In genomic region chr4:82431831-82432230, GRCh38 we compare ENCODE assay signal across 8 cellular contexts. TPM values are rescaled to one million over a fixed set of nuclear protein-coding genes. Genes with fewer than 3 reads are reported as not detected.
DNase-seq lines count a peak whose midpoint lies in the region; ATAC-seq, FAIRE-seq and TF ChIP-seq lines count a peak whose summit lies in the region.
"Had no signal": no experiment of that assay in that cellular context is flagged by ENCODE, and none has a peak within 500 bp of the region (broad histone marks: within the 10 kb centered on the region; RNA-seq: fewer than 3 reads in every experiment).

No MANE protein-coding gene starts in this region.

- H3K4me2 ChIP-seq in OCI-LY1 (ENCODE audit: low read length) (peak overlapping the region; percentile 86), H1 (ENCODE audit: insufficient read depth in 1 of 2, low read depth in 2 of 2, low read length in 2 of 2) (peak overlapping the region; percentile 80 to 84), osteoblast (ENCODE audit: insufficient read depth, low read length) (peak overlapping the region; percentile 94)

- peak overlapping the region; percentile 99 for H3K9ac ChIP-seq in OCI-LY1 (ENCODE audit: low read length)
- no peak overlapping the region for H3K9ac ChIP-seq in H1 (replicated peaks in 1 of 4; ENCODE audit: extremely low read depth in 1 of 4, low read depth in 3 of 4, low read length in 3 of 4)

- no peak overlapping the region for H4K8ac ChIP-seq in H1 (ENCODE audit: extremely low read depth, insufficient read depth, low read length)

- H3K27me3 ChIP-seq in OCI-LY1 (ENCODE audit: insufficient read depth, low read length), result no peaks in the 10 kb centered on the region
- H3K27me3 ChIP-seq in H1 (replicated peaks in 1 of 4; ENCODE audit: control insufficient read depth in 3 of 4, extremely low read depth in 1 of 4, insufficient read depth in 3 of 4, low read length in 3 of 4), result no peaks in the 10 kb centered on the region
- no peaks in the 10 kb centered on the region for H3K27me3 ChIP-seq in osteoblast (ENCODE audit: insufficient read depth, low read length)

- peak overlapping the region; percentile 99 for H3K4me3 ChIP-seq in GM12865 (ENCODE audit: low read depth, low read length)
- peak overlapping the region; percentile 99 for H3K4me3 ChIP-seq in OCI-LY1 (ENCODE audit: low read depth, low read length, poor library complexity, severe bottlenecking)
- H3K4me3 ChIP-seq in H1 (ENCODE audit: extremely low read depth in 1 of 4, insufficient read depth in 2 of 4, low read depth in 3 of 4, low read length in 4 of 4), result peak overlapping the region; percentile 23 to 95 (median 59); a peak in 5 of 8 replicates
- H3K4me3 ChIP-seq in osteoblast (ENCODE audit: insufficient read depth, low read length), result peak overlapping the region; percentile 98

- no peak overlapping the region for H3K18ac ChIP-seq in H1 (ENCODE audit: extremely low read depth, low read length)

- H3K56ac ChIP-seq in H1 (replicated peaks; ENCODE audit: insufficient read length, low read depth, low read length), result no peak overlapping the region

- no peak for ATAC-seq in GM18861 (IDR thresholded peaks at IDR 0.05; ENCODE audit: unreplicated experiment)

- no peaks in the 10 kb centered on the region for H3K9me3 ChIP-seq in OCI-LY1 (ENCODE audit: low read length)
- no peaks in the 10 kb centered on the region for H3K9me3 ChIP-seq in H1 (ENCODE audit: insufficient read depth in 2 of 2, low read depth in 1 of 2, low read length in 1 of 2)
- no peaks in the 10 kb centered on the region for H3K9me3 ChIP-seq in osteoblast (ENCODE audit: low read depth, low read length)

- no peak overlapping the region for H2BK12ac ChIP-seq in H1 (ENCODE audit: low read depth, low read length)

- TF ChIP-seq EP300 in H1 (IDR thresholded peaks at IDR 0.05; ENCODE audit: borderline replicate concordance in 1 of 2, low read depth in 2 of 2, low read length in 2 of 2), result no peak

- no peak overlapping the region for H2AFZ ChIP-seq in OCI-LY1 (ENCODE audit: low read length)
- no peak overlapping the region for H2AFZ ChIP-seq in H1 (ENCODE audit: low read length)
- H2AFZ ChIP-seq in osteoblast (ENCODE audit: low read length), result no peak overlapping the region

- H2BK20ac ChIP-seq in H1 (ENCODE audit: low read length), result no peak overlapping the region

- no peak overlapping the region for H2AK5ac ChIP-seq in H1 (ENCODE audit: low read depth, low read length)

- DNase-seq in GM12865 (ENCODE audit: low read depth) (no peak), H1 (ENCODE audit: low read depth in 1 of 2, low spot score in 2 of 2) (no peak), osteoblast (ENCODE audit: insufficient read length, low spot score, missing footprints) (no peak), caudate nucleus (lab: John Stamatoyannopoulos, UW) (no peak), inferior parietal cortex (ENCODE audit: extremely low spot score) (no peak)
- DNase-seq: NCI-H1417 treated with DMSO at 0.1 percent for 48 hours had no signal

- no peak for TF ChIP-seq POLR2A in H1 (IDR thresholded peaks at IDR 0.05; ENCODE audit: control extremely low read depth in 1 of 2, low read depth in 2 of 2, low read length in 2 of 2)

- no peak overlapping the region for H2BK15ac ChIP-seq in H1 (ENCODE audit: low read length)

- CTCF ChIA-PET in H1 (lab: Charles Lee; ENCODE audit: partially characterized antibody), result no interaction called here

- H3K79me2 ChIP-seq in OCI-LY1 (ENCODE audit: insufficient read depth, low read length), result peaks cover 80% of the 10 kb centered on the region
- H3K79me2 ChIP-seq in H1 (ENCODE audit: control insufficient read depth in 1 of 2, insufficient read depth in 2 of 2, low read length in 2 of 2), result peaks cover 84 to 93% of the 10 kb centered on the region in 2 experiments
- H3K79me2 ChIP-seq in osteoblast (ENCODE audit: insufficient read depth, low read length), result peaks cover 88% of the 10 kb centered on the region

- 88% methylated on average over 4 of the region's 4 CpGs; no CpG with 5 or more reads in 1 of the 2 experiments for WGBS in H1 (ENCODE audit: extremely low coverage in 1 of 2, insufficient coverage in 1 of 2, insufficient read length in 1 of 2, insufficient replicate concordance in 2 of 2, low coverage in 1 of 2, low lambda C conversion rate in 2 of 2, missing lambda C conversion rate in 1 of 2), 2 experiments

- no peak overlapping the region for H4K5ac ChIP-seq in H1 (ENCODE audit: insufficient read length, low read depth, low read length)

- no peaks in the 10 kb centered on the region for H3K9me2 ChIP-seq in OCI-LY1 (ENCODE audit: low read depth, low read length)

- H3K4ac ChIP-seq in H1 (replicated peaks; ENCODE audit: insufficient read length, low read depth, low read length), result no peak overlapping the region

- TF ChIP-seq RAD21 in H1 (IDR thresholded peaks at IDR 0.05 in 1 of 2, conservative IDR thresholded peaks at IDR 0.05 in 1 of 2; ENCODE audit: low read depth in 2 of 2, low read length in 2 of 2), result no peak

- peaks cover 58% of the 10 kb centered on the region for H3K36me3 ChIP-seq in OCI-LY1 (ENCODE audit: insufficient read depth, low read length)
- H3K36me3 ChIP-seq in H1 (ENCODE audit: control insufficient read depth in 2 of 4, insufficient read depth in 4 of 4, low read length in 3 of 4), result peaks cover 9 to 29% (median 14%) of the 10 kb centered on the region in 4 experiments
- peaks cover 18% of the 10 kb centered on the region for H3K36me3 ChIP-seq in osteoblast (ENCODE audit: insufficient read depth, low read length)

- no peak overlapping the region for H3K14ac ChIP-seq in H1 (ENCODE audit: insufficient read length)

- no peak overlapping the region for H3K23ac ChIP-seq in H1 (ENCODE audit: insufficient read length)

- H3K23me2 ChIP-seq in H1 (ENCODE audit: low read depth, low read length), result peaks cover 3% of the 10 kb centered on the region

- H3K79me1 ChIP-seq in H1 (ENCODE audit: low read depth, low read length), result peaks cover 3% of the 10 kb centered on the region; the same call in 1 of the 2 replicates

- H4K20me1 ChIP-seq in OCI-LY1 (ENCODE audit: insufficient read depth, low read length) (peaks cover 13% of the 10 kb centered on the region), H1 (replicated peaks in 1 of 2; ENCODE audit: control insufficient read depth in 1 of 2, insufficient read depth in 2 of 2, low read length in 2 of 2) (peaks cover 35 to 38% of the 10 kb centered on the region in 2 experiments), osteoblast (ENCODE audit: insufficient read depth, low read length) (peaks cover 41% of the 10 kb centered on the region)

- no peak for FAIRE-seq in H1 (lab: Jason Lieb, UNC)

- TF ChIP-seq CTCF in GM12865 (IDR thresholded peaks at IDR 0.05; ENCODE audit: insufficient read depth, low read depth, low read length, missing control alignments) (no peak), OCI-LY1 (IDR thresholded peaks at IDR 0.05; ENCODE audit: low read length) (no peak), H1 (IDR thresholded peaks at IDR 0.05; ENCODE audit: control extremely low read depth in 1 of 3, insufficient read depth in 1 of 3, low read depth in 1 of 3, low read length in 3 of 3) (no peak), osteoblast (IDR thresholded peaks at IDR 0.05; ENCODE audit: extremely low read depth, low read depth, low read length) (no peak)

- POLR2A ChIA-PET in H1 (lab: Charles Lee; ENCODE audit: partially characterized antibody), result interaction anchor here (0.6 to 7.3 kb wide), 17 partner anchors 9 to 272 kb away, joined by 3 to 126 read pairs (median 5); partner anchors contain the start of gene HNRNPD

- H3K4me1 ChIP-seq in OCI-LY1 (ENCODE audit: insufficient read depth, low read length, severe bottlenecking), result peaks cover 37% of the 10 kb centered on the region
- peaks cover 0 to 4% (median 1%) of the 10 kb centered on the region in 4 experiments; a peak in 3 of 7 replicates for H3K4me1 ChIP-seq in H1 (replicated peaks in 1 of 4; ENCODE audit: control insufficient read depth in 3 of 4, insufficient read depth in 4 of 4, low read length in 3 of 4)
- H3K4me1 ChIP-seq in osteoblast (ENCODE audit: insufficient read depth, low read length), result peaks cover 24% of the 10 kb centered on the region

- no peak overlapping the region for H2BK120ac ChIP-seq in H1 (replicated peaks; ENCODE audit: low read depth, low read length)

- no peak overlapping the region for H2BK5ac ChIP-seq in H1 (ENCODE audit: low read depth, low read length)

- no peak overlapping the region for H3K27ac ChIP-seq in OCI-LY1 (ENCODE audit: low read depth, low read length, poor library complexity, severe bottlenecking)
- H3K27ac ChIP-seq in H1 (ENCODE audit: low read depth, low read length), result no peak overlapping the region
- no peak overlapping the region for H3K27ac ChIP-seq in osteoblast (ENCODE audit: low read depth, low read length)
- H3K27ac ChIP-seq in caudate nucleus (ENCODE audit: low read depth, low read length), result no peak overlapping the region

- H3F3A ChIP-seq in OCI-LY1 (ENCODE audit: insufficient read depth, low read length), result peaks cover 4% of the 10 kb centered on the region; the same call in 1 of the 2 replicates

- no peak overlapping the region for H4K91ac ChIP-seq in H1 (replicated peaks; ENCODE audit: insufficient read length, low read length)

RNA-seq across cellular contexts. Expression of gene ENOPH1, which starts 1.4 kb away (rescaled TPM):
- total RNA-seq in H1 (2021; fragmentation: NEBNext Ultra II Directional; extraction: Animal tissue kit (Norgen Biotek cat#: 25700)), result 83.0 and 89.3 TPM in 2 replicates
- 19.7 and 25.1 TPM in 2 replicates for polyA plus RNA-seq in H1 (2011; rRNA removed)
- 34.9 TPM for polyA plus RNA-seq in H1 (2011; cell fraction: cytosol; rRNA removed)
- polyA plus RNA-seq in H1 (2011; cell fraction: nucleus; rRNA removed), result 22.6 TPM
- 61.7 to 75.0 TPM (median 64.4 TPM) in 4 replicates for polyA plus RNA-seq in H1 (2012, experiment 1 of 2)
- polyA plus RNA-seq in H1 (2012, experiment 2 of 2), result 15.3 TPM
- 49.3 TPM for polyA plus RNA-seq in H1 (2013, experiment 1 of 2)
- polyA plus RNA-seq in H1 (2013, experiment 2 of 2), result 49.9 TPM
- polyA minus RNA-seq in H1 (2011; rRNA and poly(A)+ RNA removed), result 19.9 and 22.3 TPM in 2 replicates
- polyA minus RNA-seq in H1 (2011; cell fraction: cytosol; rRNA and poly(A)+ RNA removed), result 19.0 TPM
- 23.6 TPM for polyA minus RNA-seq in H1 (2011; cell fraction: nucleus; rRNA and poly(A)+ RNA removed)
- 35.4 and 38.4 TPM in 2 replicates for total RNA-seq in osteoblast

RNA-seq across cellular contexts. Expression of gene HNRNPDL, which starts 1.6 kb away (rescaled TPM):
- 408 and 411 TPM in 2 replicates for total RNA-seq in H1 (2021; fragmentation: NEBNext Ultra II Directional; extraction: Animal tissue kit (Norgen Biotek cat#: 25700))
- polyA plus RNA-seq in H1 (2011; rRNA removed), result 133 and 197 TPM in 2 replicates
- polyA plus RNA-seq in H1 (2011; cell fraction: cytosol; rRNA removed), result 371 TPM
- polyA plus RNA-seq in H1 (2011; cell fraction: nucleus; rRNA removed), result 158 TPM
- polyA plus RNA-seq in H1 (2012, experiment 1 of 2), result 321 to 400 TPM (median 352 TPM) in 4 replicates
- polyA plus RNA-seq in H1 (2012, experiment 2 of 2), result 68.1 TPM
- 392 TPM for polyA plus RNA-seq in H1 (2013, experiment 1 of 2)
- 386 TPM for polyA plus RNA-seq in H1 (2013, experiment 2 of 2)
- polyA minus RNA-seq in H1 (2011; rRNA and poly(A)+ RNA removed), result 31.2 and 33.1 TPM in 2 replicates
- polyA minus RNA-seq in H1 (2011; cell fraction: cytosol; rRNA and poly(A)+ RNA removed), result 81.2 TPM
- 136 TPM for polyA minus RNA-seq in H1 (2011; cell fraction: nucleus; rRNA and poly(A)+ RNA removed)
- 142 and 143 TPM in 2 replicates for total RNA-seq in osteoblast

RNA-seq across cellular contexts. Expression of gene HNRNPD, which starts 58.0 kb away (rescaled TPM):
- total RNA-seq in H1 (2021; fragmentation: NEBNext Ultra II Directional; extraction: Animal tissue kit (Norgen Biotek cat#: 25700)), result 642 and 646 TPM in 2 replicates
- polyA plus RNA-seq in H1 (2011; rRNA removed), result 118 and 144 TPM in 2 replicates
- polyA plus RNA-seq in H1 (2011; cell fraction: cytosol; rRNA removed), result 153 TPM
- 156 TPM for polyA plus RNA-seq in H1 (2011; cell fraction: nucleus; rRNA removed)
- 510 to 581 TPM (median 530 TPM) in 4 replicates for polyA plus RNA-seq in H1 (2012, experiment 1 of 2)
- 265 TPM for polyA plus RNA-seq in H1 (2012, experiment 2 of 2)
- 610 TPM for polyA plus RNA-seq in H1 (2013, experiment 1 of 2)
- polyA plus RNA-seq in H1 (2013, experiment 2 of 2), result 607 TPM
- polyA minus RNA-seq in H1 (2011; rRNA and poly(A)+ RNA removed), result 33.5 and 37.3 TPM in 2 replicates
- polyA minus RNA-seq in H1 (2011; cell fraction: cytosol; rRNA and poly(A)+ RNA removed), result 85.3 TPM
- 102 TPM for polyA minus RNA-seq in H1 (2011; cell fraction: nucleus; rRNA and poly(A)+ RNA removed)
- 19.2 and 19.4 TPM in 2 replicates for total RNA-seq in osteoblast

Comparison
In these comparisons a context has a peak if more than half of its experiments do, and no peak if none do; other contexts are left out.
1. RNA of gene HNRNPD, which starts 58.0 kb away (total RNA-seq): 642 to 646 TPM in H1; 19.2 to 19.4 TPM in osteoblast; every median in the first group is over 10 times any median in the second.
2. Peak in every context shown above with its lines, with median percentiles within 50 percentile points of each other: H3K4me3 ChIP-seq and H3K4me2 ChIP-seq.